21 cellular contexts compared by ENCODE assay signal in genomic region chr18:68972176-68972575, GRCh38.
A peak's percentile ranks its signal among the peaks of the same experiment; 100 is the strongest.
DNase-seq lines count a peak whose midpoint lies in the region; ATAC-seq, FAIRE-seq and TF ChIP-seq lines count a peak whose summit lies in the region.
"Had no signal": no experiment of that assay in that cellular context is flagged by ENCODE, and none has a peak within 500 bp of the region (broad histone marks: within the 10 kb centered on the region; RNA-seq: fewer than 3 reads in every experiment).

No MANE protein-coding gene starts in this region.

- TF ChIP-seq CTCF in SK-N-SH (IDR thresholded peaks at IDR 0.05) (no peak), D721Med (IDR thresholded peaks at IDR 0.05; ENCODE audit: insufficient read depth, missing control alignments) (no peak)

- ATAC-seq in SK-N-SH treated with all-trans-retinoic acid at 6 μM for 48 hours = peak; percentile 81

- CTCF ChIA-PET in SK-N-SH (lab: Yijun Ruan, JAX) = no interaction called here

- no peaks in the 10 kb centered on the region for H4K20me1 ChIP-seq in SK-N-SH (ENCODE audit: insufficient read depth)

- H3K36me3 ChIP-seq in SK-N-SH (replicated peaks in 1 of 2; ENCODE audit: control insufficient read depth in 1 of 2, insufficient read depth in 2 of 2, low read length in 1 of 2) = peaks cover 0 to 5% of the 10 kb centered on the region in 2 experiments
- H3K36me3 ChIP-seq: MG63 had no signal

- no peaks in the 10 kb centered on the region for H3K79me2 ChIP-seq in SK-N-SH (ENCODE audit: insufficient read depth)

- H3K9me3 ChIP-seq in SK-N-SH = no peaks in the 10 kb centered on the region
- H3K9me3 ChIP-seq: MG63 had no signal

- no peaks in the 10 kb centered on the region for H3K9me2 ChIP-seq in SK-N-SH

- H3K4me1 ChIP-seq in SK-N-SH (ENCODE audit: control insufficient read depth in 1 of 2, insufficient read depth in 2 of 2, low read depth in 1 of 2, low read length in 1 of 2) = peaks cover 0 to 2% of the 10 kb centered on the region in 2 experiments; a peak in 1 of 4 replicates

- no peak for TF ChIP-seq RAD21 in SK-N-SH (IDR thresholded peaks at IDR 0.05; ENCODE audit: low read length)

- H3K27ac ChIP-seq in SK-N-SH (ENCODE audit: low read depth in 2 of 2, low read length in 1 of 2) = no peak overlapping the region

- no peaks in the 10 kb centered on the region for H3K27me3 ChIP-seq in SK-N-SH (ENCODE audit: insufficient read depth)
- H3K27me3 ChIP-seq: MG63 had no signal

- 64% methylated on average over 5 of the region's 5 CpGs for WGBS in SK-N-SH (ENCODE audit: low lambda C conversion rate)

- POLR2A ChIA-PET in SK-N-SH (lab: Yijun Ruan, JAX) = no interaction called here

- no peaks in the 10 kb centered on the region for H3F3A ChIP-seq in SK-N-SH (replicated peaks; ENCODE audit: insufficient read depth)

- FAIRE-seq in D721Med (lab: Jason Lieb, UNC) = no peak
- FAIRE-seq: G401.6, GM12892, H54, RCC 7860 had no signal

- no peak for DNase-seq in SK-N-SH
- DNase-seq in SK-N-DZ (ENCODE audit: low spot score) = peak; percentile 26
- DNase-seq in iris pigment epithelial cell (ENCODE audit: low read depth) = peak; percentile 42
- peak; percentile 9 for DNase-seq in renal cortical epithelial cell (ENCODE audit: low read depth)
- DNase-seq in D721Med (ENCODE audit: insufficient read length, low spot score) = no peak
- DNase-seq in NCI-H2227 treated with DMSO at 0.1 percent for 48 hours (lab: John Stamatoyannopoulos, UW) = no peak
- DNase-seq in activated CD4-positive, alpha-beta T cell treated with anti-CD3 and anti-CD28 coated beads for 4 hours = no peak
- DNase-seq: 8988T, C1 segment of cervical spinal cord, DMS153, KG1, MG63, NCI-H1105, NCI-H1694 treated with DMSO at 0.1 percent for 48 hours, NCI-H446, SIG-M5 had no signal

- H3K4me3 ChIP-seq in SK-N-SH (ENCODE audit: low read depth in 2 of 2, low read length in 1 of 2) = no peak overlapping the region
- H3K4me3 ChIP-seq: MG63 had no signal

- no peak overlapping the region for H3K9ac ChIP-seq in SK-N-SH

- H3K4me2 ChIP-seq in SK-N-SH = no peak overlapping the region

- no peak for TF ChIP-seq EP300 in SK-N-SH (IDR thresholded peaks at IDR 0.05; ENCODE audit: borderline replicate concordance in 1 of 2, low read depth in 1 of 2, low read length in 1 of 2)

- H2AFZ ChIP-seq in SK-N-SH (ENCODE audit: low read depth) = no peak overlapping the region

TF ChIP-seq in SK-N-SH treated with all-trans-retinoic acid at 6 μM for 48 hours, 23 proteins besides CTCF, POLR2A, EP300 and RAD21 (continues in another document):
- TF ChIP-seq CSDC2 (CRISPR knock-in tag; IDR thresholded peaks at IDR 0.05) (no peak), CREB5 (CRISPR knock-in tag; IDR thresholded peaks at IDR 0.05; ENCODE audit: low read depth) (no peak), GLIS3 (CRISPR knock-in tag; IDR thresholded peaks at IDR 0.05) (no peak), PPARA (CRISPR knock-in tag; IDR thresholded peaks at IDR 0.05; ENCODE audit: borderline replicate concordance) (no peak), ZC3H10 (CRISPR knock-in tag; IDR thresholded peaks at IDR 0.05) (no peak), ZFP3 (CRISPR knock-in tag; IDR thresholded peaks at IDR 0.05) (no peak), BACH2 (CRISPR knock-in tag; IDR thresholded peaks at IDR 0.05; ENCODE audit: borderline replicate concordance) (no peak), POU6F1 (CRISPR knock-in tag; IDR thresholded peaks at IDR 0.05; ENCODE audit: borderline replicate concordance, low read depth) (no peak), ESRRG (CRISPR knock-in tag; IDR thresholded peaks at IDR 0.05) (no peak), ZNF565 (CRISPR knock-in tag; conservative IDR thresholded peaks at IDR 0.05; ENCODE audit: low read depth) (no peak), OSR1 (CRISPR knock-in tag; IDR thresholded peaks at IDR 0.05) (no peak)

TF ChIP-seq in SK-N-SH, 30 proteins besides CTCF, POLR2A, EP300 and RAD21:
- no peak for TF ChIP-seq CHD2 (IDR thresholded peaks at IDR 0.05; ENCODE audit: low read length, partially characterized antibody)
- TF ChIP-seq RFX5 (IDR thresholded peaks at IDR 0.05; ENCODE audit: low read length) = no peak
- no peak for TF ChIP-seq FOXJ3 (CRISPR knock-in tag; IDR thresholded peaks at IDR 0.05)
- TF ChIP-seq FOXM1 (IDR thresholded peaks at IDR 0.05; ENCODE audit: low read depth) = no peak
- TF ChIP-seq PBX3 (IDR thresholded peaks at IDR 0.05) = no peak
- no peak for TF ChIP-seq GABPA (IDR thresholded peaks at IDR 0.05; ENCODE audit: low read depth)
- no peak for TF ChIP-seq REST (IDR thresholded peaks at IDR 0.05; ENCODE audit: low read depth, low read length)
- no peak for TF ChIP-seq JUND (IDR thresholded peaks at IDR 0.05)

Comparison
In these comparisons a context has a peak if more than half of its experiments do, and no peak if none do; other contexts are left out.
1. DNase-seq: peak in SK-N-DZ (single experiment), iris pigment epithelial cell (single experiment) and renal cortical epithelial cell (single experiment); none in SK-N-SH (single experiment), D721Med (single experiment), NCI-H2227 treated with DMSO at 0.1 percent for 48 hours (single experiment) and activated CD4-positive, alpha-beta T cell treated with anti-CD3 and anti-CD28 coated beads for 4 hours (0 of 2).